Comparison of ENCODE assay signal across 35 cellular contexts in the genomic region with DNA sequence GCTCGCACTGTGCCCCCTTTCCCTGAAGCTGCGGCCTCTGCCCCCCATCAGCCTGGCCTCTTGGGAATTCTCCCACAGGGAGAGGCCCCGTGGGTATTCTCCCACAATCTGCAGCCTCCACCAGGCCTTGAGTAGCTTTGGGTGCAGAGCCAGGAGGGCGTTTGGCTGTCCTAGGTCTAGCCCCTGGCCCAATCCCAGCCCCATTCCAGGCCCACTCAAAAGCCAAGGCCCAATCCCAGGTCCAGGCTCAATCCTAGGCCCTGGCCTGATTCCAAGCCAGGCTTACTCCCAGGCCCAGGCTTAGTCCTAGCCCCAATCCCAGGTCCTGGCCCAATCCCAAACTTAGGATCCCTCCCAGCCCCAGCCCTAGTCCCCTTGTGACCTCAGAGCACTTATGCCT.
"Had no signal": no experiment of that assay in that cellular context is flagged by ENCODE, and none has a peak within 500 bp of the region (broad histone marks: within the 10 kb centered on the region; RNA-seq: fewer than 3 reads in every experiment).

No MANE protein-coding gene starts in this region.

- DNase-seq: activated B cell treated with CpG ODN at 0.5 μM for 24 hours; activated CD4-positive, alpha-beta memory T cell treated with anti-CD3 and anti-CD28 coated beads for 36 hours; activated CD4-positive, alpha-beta T cell treated with anti-CD3 and anti-CD28 coated beads for 4 hours; activated CD4-positive, alpha-beta T cell treated with anti-CD3 and anti-CD28 coated beads, Interleukin-2, amount 10 ng/mL, durations not matched to agents 24 days and 14 days; activated CD4-positive, alpha-beta T cell treated with anti-CD3 and anti-CD28 coated beads, Interleukin-2, amount 50 U/mL, for 1 hour; activated CD4-positive, alpha-beta T cell treated with anti-CD3 and anti-CD28 coated beads, Interleukin-2, amount 50 U/mL, for 4 hours; activated CD4-positive, CD25-positive, alpha-beta regulatory T cell treated with anti-CD3 and anti-CD28 coated beads, Interleukin-2, amount 50 U/mL, for 72 hours; activated CD8-positive, alpha-beta memory T cell treated with anti-CD3 and anti-CD28 coated beads, Interleukin-2, amount 50 U/mL, for 4 hours; activated CD8-positive, alpha-beta T cell treated with anti-CD3 and anti-CD28 coated beads for 36 hours; activated effector memory CD4-positive, alpha-beta T cell treated with anti-CD3 and anti-CD28 coated beads, Interleukin-2, amount 50 U/mL, for 16 hours; activated gamma-delta T cell treated with Interleukin-2 at 50 U/mL for 16 hours; activated naive CD4-positive, alpha-beta T cell; activated naive CD4-positive, alpha-beta T cell treated with anti-CD3 and anti-CD28 coated beads for 36 hours; activated naive CD4-positive, alpha-beta T cell treated with anti-CD3 and anti-CD28 coated beads, Interleukin-2, amount 50 U/mL, for 16 hours; activated naive CD8-positive, alpha-beta T cell treated with anti-CD3 and anti-CD28 coated beads for 36 hours; activated T-cell treated with anti-CD3 and anti-CD28 coated beads for 4 hours; activated T-cell treated with anti-CD3 and anti-CD28 coated beads, Interleukin-2, amount 50 U/mL, for 1 hour; activated T-cell treated with anti-CD3 and anti-CD28 coated beads, Interleukin-2, amount 50 U/mL, for 4 hours; activated T-cell treated with anti-CD3 and anti-CD28 coated beads, Interleukin-2, amount 50 U/mL, for 72 hours; adrenal gland; amniotic stem cell; caudate nucleus; cerebellar nuclear complex; T-helper 1 cell; T-helper 2 cell; T-helper 9 cell had no signal

- H3K27me3 ChIP-seq: ascending aorta, cardiac muscle cell had no signal

- H3K27ac Mint-ChIP-seq: activated B cell treated with CpG ODN at 0.5 μM for 24 hours; activated CD4-positive, alpha-beta memory T cell treated with anti-CD3 and anti-CD28 coated beads for 36 hours; activated CD4-positive, alpha-beta T cell treated with anti-CD3 and anti-CD28 coated beads, Interleukin-2, amount 10 ng/mL, durations not matched to agents 24 days and 14 days; activated CD8-positive, alpha-beta T cell treated with anti-CD3 and anti-CD28 coated beads for 36 hours; activated naive CD4-positive, alpha-beta T cell treated with anti-CD3 and anti-CD28 coated beads for 36 hours; activated naive CD4-positive, alpha-beta T cell treated with anti-CD3 and anti-CD28 coated beads, Interleukin-2, amount 50 U/mL, for 72 hours; activated naive CD8-positive, alpha-beta T cell treated with anti-CD3 and anti-CD28 coated beads for 36 hours; activated T-cell treated with anti-CD3 and anti-CD28 coated beads, Interleukin-2, amount 50 U/mL, for 72 hours; activated T-helper 1 cell treated with anti-CD3 and anti-CD28 coated beads, Interleukin-12 subunit alpha, Interleukin-12 subunit beta, Interleukin-2, Interleukin-4 antibody, amounts not matched to agents 30 ng/mL and 10 ng/mL and 1 ng/mL, durations not matched to agents 14 hours and 24 hours and 36 hours; activated T-helper 17 cell treated with anti-CD3 and anti-CD28 coated beads, Interleukin-2, amount 50 U/mL, for 72 hours; brain; T-helper 1 cell treated with Interleukin-12 subunit alpha and Interleukin-12 subunit beta and Interleukin-4 antibody, amounts not matched to agents 30 μg/mL and 1 μg/mL, for 36 hours; T-helper 2 cell treated with Interferon-gamma antibody and Interleukin-4, amounts not matched to agents 5 μg/mL and 100 μg/mL, for 36 hours had no signal

- H3K27ac ChIP-seq: adrenal gland, ascending aorta, cardiac muscle cell had no signal

- H3K9me3 Mint-ChIP-seq: activated B cell treated with CpG ODN at 0.5 μM for 24 hours; activated CD4-positive, alpha-beta memory T cell treated with anti-CD3 and anti-CD28 coated beads for 36 hours; activated CD8-positive, alpha-beta T cell treated with anti-CD3 and anti-CD28 coated beads for 36 hours; activated naive CD4-positive, alpha-beta T cell treated with anti-CD3 and anti-CD28 coated beads for 36 hours; activated naive CD4-positive, alpha-beta T cell treated with anti-CD3 and anti-CD28 coated beads, Interleukin-2, amount 50 U/mL, for 72 hours; activated naive CD8-positive, alpha-beta T cell treated with anti-CD3 and anti-CD28 coated beads for 36 hours; activated T-cell treated with anti-CD3 and anti-CD28 coated beads, Interleukin-2, amount 50 U/mL, for 4 hours; activated T-cell treated with anti-CD3 and anti-CD28 coated beads, Interleukin-2, amount 50 U/mL, for 72 hours; activated T-helper 1 cell treated with anti-CD3 and anti-CD28 coated beads, Interleukin-12 subunit alpha, Interleukin-12 subunit beta, Interleukin-2, Interleukin-4 antibody, amounts not matched to agents 30 ng/mL and 10 ng/mL and 1 ng/mL, durations not matched to agents 14 hours and 24 hours and 36 hours; activated T-helper 17 cell treated with anti-CD3 and anti-CD28 coated beads, Interleukin-2, amount 50 U/mL, for 72 hours; central memory CD8-positive, alpha-beta T cell; T-helper 1 cell treated with Interleukin-12 subunit alpha and Interleukin-12 subunit beta and Interleukin-4 antibody, amounts not matched to agents 30 μg/mL and 1 μg/mL, for 36 hours; T-helper 2 cell treated with Interferon-gamma antibody and Interleukin-4, amounts not matched to agents 5 μg/mL and 100 μg/mL, for 36 hours had no signal

- ATAC-seq: activated CD8-positive, alpha-beta T cell treated with anti-CD3 and anti-CD28 coated beads for 36 hours; activated naive CD4-positive, alpha-beta T cell treated with anti-CD3 and anti-CD28 coated beads, Interleukin-2, amount 50 U/mL, for 72 hours; activated T-cell treated with anti-CD3 and anti-CD28 coated beads, Interleukin-2, amount 50 U/mL, for 4 hours; activated T-cell treated with anti-CD3 and anti-CD28 coated beads, Interleukin-2, amount 50 U/mL, for 72 hours; activated T-helper 17 cell treated with anti-CD3 and anti-CD28 coated beads, Interleukin-2, amount 50 U/mL, for 72 hours had no signal

- H3K4me3 Mint-ChIP-seq: activated B cell treated with CpG ODN at 0.5 μM for 24 hours; activated CD4-positive, alpha-beta memory T cell treated with anti-CD3 and anti-CD28 coated beads for 36 hours; activated CD4-positive, alpha-beta T cell treated with anti-CD3 and anti-CD28 coated beads, Interleukin-2, amount 10 ng/mL, durations not matched to agents 24 days and 14 days; activated CD8-positive, alpha-beta T cell treated with anti-CD3 and anti-CD28 coated beads for 36 hours; activated naive CD4-positive, alpha-beta T cell treated with anti-CD3 and anti-CD28 coated beads for 36 hours; activated naive CD8-positive, alpha-beta T cell treated with anti-CD3 and anti-CD28 coated beads for 36 hours; activated T-cell treated with anti-CD3 and anti-CD28 coated beads, Interleukin-2, amount 50 U/mL, for 4 hours; activated T-cell treated with anti-CD3 and anti-CD28 coated beads, Interleukin-2, amount 50 U/mL, for 72 hours; activated T-helper 1 cell treated with anti-CD3 and anti-CD28 coated beads, Interleukin-12 subunit alpha, Interleukin-12 subunit beta, Interleukin-2, Interleukin-4 antibody, amounts not matched to agents 30 ng/mL and 10 ng/mL and 1 ng/mL, durations not matched to agents 14 hours and 24 hours and 36 hours; activated T-helper 17 cell treated with anti-CD3 and anti-CD28 coated beads, Interleukin-2, amount 50 U/mL, for 72 hours; brain; central memory CD8-positive, alpha-beta T cell; T-helper 1 cell treated with Interleukin-12 subunit alpha and Interleukin-12 subunit beta and Interleukin-4 antibody, amounts not matched to agents 30 μg/mL and 1 μg/mL, for 36 hours; T-helper 2 cell treated with Interferon-gamma antibody and Interleukin-4, amounts not matched to agents 5 μg/mL and 100 μg/mL, for 36 hours had no signal

- H3K4me1 Mint-ChIP-seq: activated B cell treated with CpG ODN at 0.5 μM for 24 hours; activated CD4-positive, alpha-beta T cell treated with anti-CD3 and anti-CD28 coated beads, Interleukin-2, amount 10 ng/mL, durations not matched to agents 24 days and 14 days; activated naive CD8-positive, alpha-beta T cell treated with anti-CD3 and anti-CD28 coated beads for 36 hours; activated T-helper 17 cell treated with anti-CD3 and anti-CD28 coated beads, Interleukin-2, amount 50 U/mL, for 72 hours; brain; central memory CD8-positive, alpha-beta T cell had no signal

- H3K4me3 ChIP-seq: adrenal gland, ascending aorta, cardiac muscle cell had no signal

- H3K36me3 ChIP-seq: adrenal gland, ascending aorta, cardiac muscle cell had no signal

- H3K9me3 ChIP-seq: adrenal gland, ascending aorta had no signal

- H3K36me3 Mint-ChIP-seq: activated CD4-positive, alpha-beta memory T cell treated with anti-CD3 and anti-CD28 coated beads for 36 hours; activated naive CD8-positive, alpha-beta T cell treated with anti-CD3 and anti-CD28 coated beads for 36 hours; brain had no signal

- H3K4me1 ChIP-seq: adrenal gland, ascending aorta had no signal
